Comparison of ENCODE assay signal across 14 cellular contexts in the genomic region with DNA sequence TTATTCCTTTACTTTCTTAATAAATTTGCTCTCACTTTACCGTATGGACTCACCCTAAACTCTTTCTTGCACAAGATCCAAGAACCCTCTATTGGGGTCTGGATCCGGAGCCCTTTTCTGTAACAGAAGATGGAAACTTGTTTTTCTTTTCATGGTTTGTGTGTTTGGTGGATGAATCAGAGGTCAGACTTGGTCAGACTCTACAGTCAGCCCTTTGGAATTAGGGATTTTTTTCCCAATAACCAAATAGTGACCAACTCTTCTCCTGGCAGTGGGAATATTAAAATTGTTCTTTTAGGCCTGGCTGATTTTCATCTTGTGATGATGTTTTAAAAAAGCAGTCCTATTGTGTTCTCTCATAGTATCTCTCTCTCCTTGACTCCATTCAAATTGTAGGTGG.
DNase-seq lines count a peak whose midpoint lies in the region; ATAC-seq and TF ChIP-seq lines count a peak whose summit lies in the region.
"Had no signal": no experiment of that assay in that cellular context is flagged by ENCODE, and none has a peak within 500 bp of the region (broad histone marks: within the 10 kb centered on the region; RNA-seq: fewer than 3 reads in every experiment).

No MANE protein-coding gene starts in this region.

- no peak overlapping the region for H2AK5ac ChIP-seq in mesenchymal stem cell (ENCODE audit: low read length, severe bottlenecking)

- 0% methylated on average over 2 of the region's 2 CpGs for whole genome bisulfite sequencing in mesenchymal stem cell

- no peak overlapping the region for H3K4me3 ChIP-seq in mesenchymal stem cell (ENCODE audit: insufficient read depth in 1 of 2, low read depth in 1 of 2, low read length in 2 of 2)

- no peak overlapping the region for H2BK12ac ChIP-seq in mesenchymal stem cell (ENCODE audit: low read length in 2 of 2)

- H3K18ac ChIP-seq in mesenchymal stem cell (ENCODE audit: low read depth in 1 of 2, low read length in 2 of 2), result no peak overlapping the region

- H3K27ac Mint-ChIP-seq in chondrocyte (ENCODE audit: unreplicated experiment), result peak overlapping the region; percentile 70
- no peak overlapping the region for H3K27ac Mint-ChIP-seq in effector memory CD8-positive, alpha-beta T cell
- H3K27ac Mint-ChIP-seq: IgD-negative memory B cell had no signal

- H3K9me3 ChIP-seq in mesenchymal stem cell (ENCODE audit: control insufficient read depth, low read length), result no peaks in the 10 kb centered on the region
- H3K9me3 ChIP-seq: BE2C had no signal

- H3K14ac ChIP-seq in mesenchymal stem cell (ENCODE audit: low read length in 2 of 2), result no peak overlapping the region

- no peak overlapping the region for H2BK15ac ChIP-seq in mesenchymal stem cell (ENCODE audit: low read depth, poor library complexity, severe bottlenecking)

- H3K4me1 Mint-ChIP-seq in chondrocyte (ENCODE audit: low read depth), result peaks cover 49% of the 10 kb centered on the region
- H3K4me1 Mint-ChIP-seq in effector memory CD8-positive, alpha-beta T cell (ENCODE audit: low read depth in 2 of 2), result no peaks in the 10 kb centered on the region
- H3K4me1 Mint-ChIP-seq: IgD-negative memory B cell had no signal

- peak overlapping the region; percentile 76 for H3K9ac ChIP-seq in mesenchymal stem cell (ENCODE audit: low read length)

- peak overlapping the region; percentile 88 for H3K27ac ChIP-seq in mesenchymal stem cell (ENCODE audit: low read length, poor library complexity, severe bottlenecking)

- H2BK5ac ChIP-seq in mesenchymal stem cell (ENCODE audit: low read depth, low read length, poor library complexity, severe bottlenecking), result no peak overlapping the region

- DNase-seq in AG08395 (ENCODE audit: low spot score), result peak; percentile 87
- peak; percentile 42 for DNase-seq in LoVo (ENCODE audit: low spot score)
- DNase-seq in chondrocyte (ENCODE audit: low spot score), result no peak
- DNase-seq in mesenchymal stem cell, result peak; percentile 88
- no peak for DNase-seq in effector memory CD8-positive, alpha-beta T cell
- no peak for DNase-seq in left colon
- DNase-seq in effector CD4-positive, alpha-beta T cell, result no peak
- DNase-seq: activated CD4-positive, alpha-beta T cell treated with anti-CD3 and anti-CD28 coated beads, Interleukin-2, amount 50 U/mL, for 48 hours; BE2C; NCI-H2171 treated with DMSO at 0.1 percent for 48 hours; stimulated activated CD4-positive, alpha-beta T cell treated with anti-CD3 and anti-CD28 coated beads, Interleukin-15, amount 100 ng/mL, for 24 hours; stimulated activated naive CD4-positive, alpha-beta T cell had no signal

- no peaks in the 10 kb centered on the region for H3K36me3 ChIP-seq in mesenchymal stem cell (ENCODE audit: control insufficient read depth in 1 of 2, insufficient read depth in 2 of 2, low read depth in 1 of 2, low read length in 2 of 2)
- H3K36me3 ChIP-seq: BE2C had no signal

- H3K27me3 Mint-ChIP-seq in chondrocyte (ENCODE audit: low read depth), result no peaks in the 10 kb centered on the region
- no peaks in the 10 kb centered on the region for H3K27me3 Mint-ChIP-seq in effector memory CD8-positive, alpha-beta T cell
- H3K27me3 Mint-ChIP-seq: IgD-negative memory B cell had no signal

- H3K9me3 Mint-ChIP-seq in chondrocyte (ENCODE audit: low read depth), result peaks cover 3% of the 10 kb centered on the region
- peaks cover 0 to 3% of the 10 kb centered on the region in 2 donors for H3K9me3 Mint-ChIP-seq in effector memory CD8-positive, alpha-beta T cell

- no peak overlapping the region for H2AFZ ChIP-seq in mesenchymal stem cell (ENCODE audit: low read depth, low read length)

- no peak overlapping the region for H4K91ac ChIP-seq in mesenchymal stem cell (ENCODE audit: low read length)

- intact Hi-C loops in left colon (cut with DNase I, micrococcal nuclease), result no loop called here

- H3K4ac ChIP-seq in mesenchymal stem cell (ENCODE audit: low read depth in 1 of 2, low read length in 2 of 2), result no peak overlapping the region

- peaks cover 3% of the 10 kb centered on the region for H3K4me1 ChIP-seq in mesenchymal stem cell (ENCODE audit: control insufficient read depth, insufficient read depth, low read depth, low read length)
- H3K4me1 ChIP-seq: BE2C had no signal

- no peak overlapping the region for H3K23ac ChIP-seq in mesenchymal stem cell (ENCODE audit: low read length in 2 of 2)

- H3K27me3 ChIP-seq in mesenchymal stem cell (ENCODE audit: control insufficient read depth in 1 of 2, insufficient read depth in 1 of 2, low read length in 2 of 2), result no peaks in the 10 kb centered on the region
- H3K27me3 ChIP-seq: BE2C had no signal

- H3K4me2 ChIP-seq in mesenchymal stem cell (ENCODE audit: low read length, poor library complexity, severe bottlenecking), result no peak overlapping the region

- H2BK120ac ChIP-seq in mesenchymal stem cell (ENCODE audit: low read depth, low read length), result no peak overlapping the region

- H3K4me3 Mint-ChIP-seq in chondrocyte (ENCODE audit: unreplicated experiment), result no peak overlapping the region
- no peak overlapping the region for H3K4me3 Mint-ChIP-seq in effector memory CD8-positive, alpha-beta T cell
- H3K4me3 Mint-ChIP-seq: IgD-negative memory B cell had no signal

- H3K36me3 Mint-ChIP-seq in chondrocyte (ENCODE audit: low read depth), result no peaks in the 10 kb centered on the region
- H3K36me3 Mint-ChIP-seq in effector memory CD8-positive, alpha-beta T cell (ENCODE audit: insufficient read depth), result no peaks in the 10 kb centered on the region
- H3K36me3 Mint-ChIP-seq: IgD-negative memory B cell had no signal

- no peak for ATAC-seq in effector memory CD8-positive, alpha-beta T cell (replicated peaks)
- ATAC-seq in left colon (no peak), GM18520 (IDR thresholded peaks at IDR 0.05; ENCODE audit: unreplicated experiment) (no peak)

- H4K8ac ChIP-seq in mesenchymal stem cell (ENCODE audit: low read length), result no peak overlapping the region

- TF ChIP-seq CTCF in chondrocyte (IDR thresholded peaks at IDR 0.05), result no peak

- H3K79me1 ChIP-seq in mesenchymal stem cell (replicated peaks; ENCODE audit: low read length, poor library complexity, severe bottlenecking), result no peaks in the 10 kb centered on the region

Comparison
In these comparisons a context has a peak if more than half of its experiments do, and no peak if none do; other contexts are left out.
1. DNase-seq: peak in AG08395 (single experiment), LoVo (single experiment) and mesenchymal stem cell (single experiment); none in chondrocyte (single experiment), effector memory CD8-positive, alpha-beta T cell (0 of 3), left colon (0 of 2) and effector CD4-positive, alpha-beta T cell (single experiment).